ENCODE assay signal across 12 cellular contexts in the genomic region with DNA sequence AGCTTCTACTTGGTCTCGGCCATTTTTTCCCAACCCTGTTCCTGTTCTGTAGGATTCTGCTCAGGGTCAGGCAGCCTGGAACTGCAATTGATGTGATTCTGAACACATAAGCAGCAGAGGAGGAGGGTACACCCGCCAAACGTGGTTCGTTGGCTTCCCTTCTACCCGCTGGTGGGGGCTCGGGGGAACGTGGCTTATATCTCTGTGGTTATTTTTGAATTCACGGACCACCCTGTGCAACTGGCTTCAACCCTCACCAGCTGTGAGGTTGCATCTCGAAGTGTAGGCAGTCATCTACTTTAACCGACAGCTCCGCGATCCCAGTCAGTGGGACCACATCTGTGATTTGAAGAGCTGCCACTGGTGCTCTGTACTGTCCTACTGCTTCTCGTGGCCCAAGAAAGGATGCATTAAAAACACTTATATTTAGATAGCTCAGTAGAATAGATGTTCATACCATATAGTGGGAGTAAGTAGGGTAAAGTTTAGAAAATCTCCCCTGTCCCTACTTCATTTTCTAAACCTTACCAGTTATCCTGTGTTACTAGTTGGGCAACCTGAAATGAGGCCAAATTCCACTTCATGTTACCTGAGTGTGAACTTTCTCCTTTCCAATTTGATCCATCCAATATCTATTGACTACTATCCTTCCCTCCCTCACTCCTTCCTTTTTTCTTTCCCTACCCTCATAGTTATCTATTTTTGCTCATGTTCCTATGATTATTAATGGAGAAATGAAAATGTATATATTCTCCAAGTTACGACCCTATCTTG.
A peak's percentile ranks its signal among the peaks of the same experiment; 100 is the strongest.
DNase-seq lines count a peak whose midpoint lies in the region; ATAC-seq, FAIRE-seq and TF ChIP-seq lines count a peak whose summit lies in the region.
"Had no signal": no experiment of that assay in that cellular context is flagged by ENCODE, and none has a peak within 500 bp of the region (broad histone marks: within the 10 kb centered on the region; RNA-seq: fewer than 3 reads in every experiment).

No MANE protein-coding gene starts in this region.

- H3K4me2 ChIP-seq in DOHH2 (ENCODE audit: low read length) (peak overlapping the region; percentile 92), astrocyte (ENCODE audit: low read length) (no peak overlapping the region)

- ATAC-seq in activated CD8-positive, alpha-beta T cell treated with anti-CD3 and anti-CD28 coated beads for 36 hours, result no peak
- ATAC-seq in activated CD8-positive, alpha-beta T cell treated with anti-CD3 and anti-CD28 coated beads, Interleukin-2, amount 10 ng/mL, durations not matched to agents 7 days and 5 days, result no peak

- H3K9ac ChIP-seq in astrocyte (ENCODE audit: low read length), result no peak overlapping the region

- no peaks in the 10 kb centered on the region for H3K27me3 Mint-ChIP-seq in activated CD8-positive, alpha-beta T cell treated with anti-CD3 and anti-CD28 coated beads for 36 hours
- H3K27me3 Mint-ChIP-seq in activated CD8-positive, alpha-beta T cell treated with anti-CD3 and anti-CD28 coated beads, Interleukin-2, amount 10 ng/mL, durations not matched to agents 7 days and 5 days (ENCODE audit: low read depth), result no peaks in the 10 kb centered on the region
- peaks cover 8% of the 10 kb centered on the region for H3K27me3 Mint-ChIP-seq in astrocyte (ENCODE audit: low read depth, unreplicated experiment)

- no peaks in the 10 kb centered on the region for H3K9me2 ChIP-seq in DOHH2 (replicated peaks; ENCODE audit: control insufficient read depth, low read length)

- H3K27me3 ChIP-seq in DOHH2 (ENCODE audit: control insufficient read depth, low read length) (no peaks in the 10 kb centered on the region), astrocyte (ENCODE audit: insufficient read depth, low read length) (no peaks in the 10 kb centered on the region), sigmoid colon (peaks cover 0 to 5% (median 0%) of the 10 kb centered on the region in 3 donors)
- H3K27me3 ChIP-seq: MG63 had no signal

- H3K9me3 ChIP-seq in DOHH2 (ENCODE audit: control insufficient read depth, insufficient read depth, low read length) (no peaks in the 10 kb centered on the region), astrocyte (ENCODE audit: insufficient read depth, low read depth, low read length) (no peaks in the 10 kb centered on the region), sigmoid colon (no peaks in the 10 kb centered on the region)
- H3K9me3 ChIP-seq: MG63, thoracic aorta had no signal

- POLR2A ChIA-PET in activated CD8-positive, alpha-beta T cell treated with anti-CD3 and anti-CD28 coated beads for 36 hours (lab: Charles Lee), result interaction anchor here (1.0 to 4.2 kb wide), 6 partner anchors 10 to 323 kb away, joined by 3 to 32 read pairs (median 4); a partner anchor contains a TSS
- POLR2A ChIA-PET in activated CD8-positive, alpha-beta T cell treated with anti-CD3 and anti-CD28 coated beads, Interleukin-2, amount 10 ng/mL, durations not matched to agents 7 days and 5 days (lab: Charles Lee), result interaction anchor here (0.9 to 4.1 kb wide), 3 partner anchors 25 to 165 kb away, joined by 3 to 14 read pairs (median 6); no protein-coding TSS in a partner anchor

- no peak for TF ChIP-seq CTCF in activated CD8-positive, alpha-beta T cell treated with anti-CD3 and anti-CD28 coated beads for 36 hours (IDR thresholded peaks at IDR 0.05)
- TF ChIP-seq CTCF in DOHH2 (IDR thresholded peaks at IDR 0.05; ENCODE audit: low read depth, low read length, poor library complexity, severe bottlenecking), result no peak
- no peak for TF ChIP-seq CTCF in astrocyte (IDR thresholded peaks at IDR 0.05; ENCODE audit: insufficient read depth, low read depth, low read length)
- no peak for TF ChIP-seq CTCF in sigmoid colon (IDR thresholded peaks at IDR 0.05)

- H3K4me1 Mint-ChIP-seq in activated CD8-positive, alpha-beta T cell treated with anti-CD3 and anti-CD28 coated beads for 36 hours (ENCODE audit: low read depth), result peaks cover 15% of the 10 kb centered on the region
- peaks cover 26% of the 10 kb centered on the region for H3K4me1 Mint-ChIP-seq in activated CD8-positive, alpha-beta T cell treated with anti-CD3 and anti-CD28 coated beads, Interleukin-2, amount 10 ng/mL, durations not matched to agents 7 days and 5 days (ENCODE audit: low read depth)
- H3K4me1 Mint-ChIP-seq in astrocyte (ENCODE audit: low read depth, unreplicated experiment), result peaks cover 2% of the 10 kb centered on the region

- H3K4me1 ChIP-seq in DOHH2 (ENCODE audit: control insufficient read depth, low read length) (peaks cover 39% of the 10 kb centered on the region), astrocyte (ENCODE audit: insufficient read depth, low read length) (peaks cover 13% of the 10 kb centered on the region), sigmoid colon (peaks cover 0 to 37% (median 15%) of the 10 kb centered on the region in 4 donors)

- H3K4me3 ChIP-seq in DOHH2 (ENCODE audit: low read length), result peak overlapping the region; percentile 85
- H3K4me3 ChIP-seq in astrocyte (ENCODE audit: insufficient read depth, low read depth, low read length), result no peak overlapping the region
- no peak overlapping the region for H3K4me3 ChIP-seq in sigmoid colon
- H3K4me3 ChIP-seq: MG63 had no signal

- H3F3A ChIP-seq in DOHH2 (ENCODE audit: control insufficient read depth, insufficient read depth), result peaks cover 3% of the 10 kb centered on the region; the same call in 1 of the 2 replicates

- peaks cover 7% of the 10 kb centered on the region for H3K79me2 ChIP-seq in DOHH2 (ENCODE audit: control insufficient read depth, low read length)
- H3K79me2 ChIP-seq in astrocyte (ENCODE audit: insufficient read depth, low read length), result no peaks in the 10 kb centered on the region

- CTCF ChIA-PET in activated CD8-positive, alpha-beta T cell treated with anti-CD3 and anti-CD28 coated beads for 36 hours (lab: Charles Lee), result no interaction called here
- CTCF ChIA-PET in activated CD8-positive, alpha-beta T cell treated with anti-CD3 and anti-CD28 coated beads, Interleukin-2, amount 10 ng/mL, durations not matched to agents 7 days and 5 days (lab: Charles Lee), result no interaction called here

- H3K9me3 Mint-ChIP-seq in activated CD8-positive, alpha-beta T cell treated with anti-CD3 and anti-CD28 coated beads for 36 hours, result peaks cover 3% of the 10 kb centered on the region
- H3K9me3 Mint-ChIP-seq in activated CD8-positive, alpha-beta T cell treated with anti-CD3 and anti-CD28 coated beads, Interleukin-2, amount 10 ng/mL, durations not matched to agents 7 days and 5 days (ENCODE audit: insufficient read depth), result no peaks in the 10 kb centered on the region
- no peaks in the 10 kb centered on the region for H3K9me3 Mint-ChIP-seq in astrocyte (ENCODE audit: unreplicated experiment)

- H3K4me3 Mint-ChIP-seq in activated CD8-positive, alpha-beta T cell treated with anti-CD3 and anti-CD28 coated beads for 36 hours, result peak overlapping the region; percentile 83
- H3K4me3 Mint-ChIP-seq in activated CD8-positive, alpha-beta T cell treated with anti-CD3 and anti-CD28 coated beads, Interleukin-2, amount 10 ng/mL, durations not matched to agents 7 days and 5 days, result no peak overlapping the region
- no peak overlapping the region for H3K4me3 Mint-ChIP-seq in astrocyte (ENCODE audit: unreplicated experiment)

- H3K27ac ChIP-seq in DOHH2 (ENCODE audit: low read depth, low read length) (no peak overlapping the region), astrocyte (ENCODE audit: low read depth, low read length) (no peak overlapping the region), sigmoid colon (peak overlapping the region in 2 of 4 donors; percentile 91 to 97)

- peaks cover 5% of the 10 kb centered on the region for H3K36me3 Mint-ChIP-seq in activated CD8-positive, alpha-beta T cell treated with anti-CD3 and anti-CD28 coated beads for 36 hours (ENCODE audit: low read depth)
- no peaks in the 10 kb centered on the region for H3K36me3 Mint-ChIP-seq in activated CD8-positive, alpha-beta T cell treated with anti-CD3 and anti-CD28 coated beads, Interleukin-2, amount 10 ng/mL, durations not matched to agents 7 days and 5 days (ENCODE audit: low read depth)
- no peaks in the 10 kb centered on the region for H3K36me3 Mint-ChIP-seq in astrocyte (ENCODE audit: low read depth, unreplicated experiment)

- peak; percentile 63 for FAIRE-seq in astrocyte (lab: Jason Lieb, UNC)

- H3K27ac Mint-ChIP-seq in activated CD8-positive, alpha-beta T cell treated with anti-CD3 and anti-CD28 coated beads for 36 hours, result peak overlapping the region; percentile 97
- no peak overlapping the region for H3K27ac Mint-ChIP-seq in activated CD8-positive, alpha-beta T cell treated with anti-CD3 and anti-CD28 coated beads, Interleukin-2, amount 10 ng/mL, durations not matched to agents 7 days and 5 days
- H3K27ac Mint-ChIP-seq in astrocyte (ENCODE audit: unreplicated experiment), result no peak overlapping the region

- H2AFZ ChIP-seq in astrocyte (ENCODE audit: low read depth, low read length), result no peak overlapping the region

- intact Hi-C loops in activated CD8-positive, alpha-beta T cell treated with anti-CD3 and anti-CD28 coated beads for 36 hours (cut with micrococcal nuclease), result loop anchor here (10.0 kb wide), 3 partner anchors 87 to 563 kb away; no protein-coding TSS in a partner anchor
- intact Hi-C loops in posterior vena cava (cut with DNase I) (no loop called here), sigmoid colon (cut with DNase I) (loop anchor here (2.0 to 10.0 kb wide), 4 partner anchors 89 to 706 kb away; no protein-coding TSS in a partner anchor)

- H3K36me3 ChIP-seq in DOHH2 (ENCODE audit: control insufficient read depth, low read length) (no peaks in the 10 kb centered on the region), astrocyte (ENCODE audit: insufficient read depth, low read length) (no peaks in the 10 kb centered on the region), sigmoid colon (no peaks in the 10 kb centered on the region)
- H3K36me3 ChIP-seq: MG63, thoracic aorta had no signal

- TF ChIP-seq EP300 in sigmoid colon (IDR thresholded peaks at IDR 0.05), result no peak

- 55 to 80% methylated on average over 14 of the region's 14 CpGs for WGBS in sigmoid colon, 2 donors

- TF ChIP-seq POLR2A in sigmoid colon (IDR thresholded peaks at IDR 0.05), result no peak

- H4K20me1 ChIP-seq in DOHH2 (ENCODE audit: control insufficient read depth, insufficient read depth, low read depth, low read length), result no peaks in the 10 kb centered on the region
- no peaks in the 10 kb centered on the region for H4K20me1 ChIP-seq in astrocyte (ENCODE audit: insufficient read depth, low read length)

- DNase-seq in activated CD8-positive, alpha-beta T cell treated with anti-CD3 and anti-CD28 coated beads for 36 hours, result no peak
- DNase-seq in activated CD8-positive, alpha-beta T cell treated with anti-CD3 and anti-CD28 coated beads, Interleukin-2, amount 10 ng/mL, durations not matched to agents 7 days and 5 days, result no peak
- DNase-seq in astrocyte (ENCODE audit: low read depth), result no peak
- DNase-seq in posterior vena cava (ENCODE audit: low spot score), result peak; percentile 43
- DNase-seq in sigmoid colon, result no peak
- no peak for DNase-seq in OCI-M1 (lab: John Stamatoyannopoulos, UW)
- no peak for DNase-seq in RKO (ENCODE audit: low spot score)
- DNase-seq: mammary epithelial cell; MG63; NK-92 treated with Interleukin-12 subunit alpha and Interleukin-12 subunit beta, amount 100 ng/mL, for 24 hours had no signal

Comparison
In these comparisons a context has a peak if more than half of its experiments do, and no peak if none do; other contexts are left out.
1. intact Hi-C loops: an anchor here in activated CD8-positive, alpha-beta T cell treated with anti-CD3 and anti-CD28 coated beads for 36 hours (10.0 kb wide) and sigmoid colon (2.0 to 10.0 kb wide); none called in posterior vena cava.